ENCODE assay signal across 13 cellular contexts in the genomic region with DNA sequence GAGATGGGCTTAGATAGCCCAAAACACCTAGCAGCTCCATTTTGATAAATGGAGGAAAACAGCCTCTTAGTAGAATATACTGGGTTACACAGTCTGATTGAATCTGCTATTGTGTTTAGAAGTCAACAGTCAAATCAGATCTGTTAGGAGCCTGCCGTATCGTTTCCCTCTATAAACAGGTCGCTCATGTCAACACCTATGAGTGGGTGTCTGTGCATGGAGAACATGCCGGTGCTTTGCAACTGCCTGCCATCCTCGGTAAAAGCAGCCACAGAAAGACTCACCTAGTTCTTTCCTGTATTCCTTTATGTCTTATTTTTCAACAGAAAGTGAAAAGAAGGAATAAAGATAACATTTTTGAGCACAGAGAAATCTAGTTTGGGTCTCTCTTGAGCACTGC.
A peak's percentile ranks its signal among the peaks of the same experiment; 100 is the strongest.
DNase-seq lines count a peak whose midpoint lies in the region; ATAC-seq and TF ChIP-seq lines count a peak whose summit lies in the region.
"Had no signal": no experiment of that assay in that cellular context is flagged by ENCODE, and none has a peak within 500 bp of the region (broad histone marks: within the 10 kb centered on the region; RNA-seq: fewer than 3 reads in every experiment).

No MANE protein-coding gene starts in this region.

- H3K4me1 ChIP-seq in right cardiac atrium (ENCODE audit: control insufficient read depth, insufficient read depth, low read length) = peaks cover 18% of the 10 kb centered on the region
- peaks cover 0 to 51% (median 24%) of the 10 kb centered on the region in 4 donors for H3K4me1 ChIP-seq in tibial nerve

- CTCF ChIA-PET in activated naive CD4-positive, alpha-beta T cell treated with anti-CD3 and anti-CD28 coated beads for 36 hours (lab: Charles Lee) = interaction anchor here (0.8 to 2.8 kb wide), 6 partner anchors 11 to 143 kb away, joined by 3 to 7 read pairs (median 4); no protein-coding TSS in a partner anchor

- H3K27ac Mint-ChIP-seq in activated naive CD4-positive, alpha-beta T cell treated with anti-CD3 and anti-CD28 coated beads for 36 hours = peak overlapping the region; percentile 92
- H3K27ac Mint-ChIP-seq in activated T-helper 1 cell treated with anti-CD3 and anti-CD28 coated beads, Interleukin-12 subunit alpha, Interleukin-12 subunit beta, Interleukin-2, Interleukin-4 antibody, amounts not matched to agents 30 ng/mL and 10 ng/mL and 1 ng/mL, durations not matched to agents 14 hours and 24 hours and 36 hours = peak overlapping the region; percentile 83
- H3K27ac Mint-ChIP-seq in stimulated activated naive CD8-positive, alpha-beta T cell treated with anti-CD3 and anti-CD28 coated beads, Interleukin-15, amount 100 ng/mL, for 72 hours = peak overlapping the region; percentile 56 to 86

- peaks cover 0 to 66% (median 12%) of the 10 kb centered on the region in 3 donors for H3K36me3 ChIP-seq in tibial nerve

- H3K27ac ChIP-seq in right cardiac atrium (ENCODE audit: low read length) = no peak overlapping the region
- H3K27ac ChIP-seq in tibial nerve = no peak overlapping the region
- H3K27ac ChIP-seq: lower lobe of right lung had no signal

- peak; percentile 40 to 73 for ATAC-seq in right cardiac atrium
- no peak for ATAC-seq in stimulated activated naive CD8-positive, alpha-beta T cell treated with anti-CD3 and anti-CD28 coated beads, Interleukin-15, amount 100 ng/mL, for 72 hours
- ATAC-seq: lower lobe of right lung had no signal

- peak overlapping the region; percentile 39 for H3K4me3 Mint-ChIP-seq in activated naive CD4-positive, alpha-beta T cell treated with anti-CD3 and anti-CD28 coated beads for 36 hours
- peak overlapping the region; percentile 32 for H3K4me3 Mint-ChIP-seq in activated T-helper 1 cell treated with anti-CD3 and anti-CD28 coated beads, Interleukin-12 subunit alpha, Interleukin-12 subunit beta, Interleukin-2, Interleukin-4 antibody, amounts not matched to agents 30 ng/mL and 10 ng/mL and 1 ng/mL, durations not matched to agents 14 hours and 24 hours and 36 hours
- H3K4me3 Mint-ChIP-seq in stimulated activated naive CD8-positive, alpha-beta T cell treated with anti-CD3 and anti-CD28 coated beads, Interleukin-15, amount 100 ng/mL, for 72 hours = peak overlapping the region; percentile 51 to 81

- peak; percentile 55 for DNase-seq in activated naive CD4-positive, alpha-beta T cell treated with anti-CD3 and anti-CD28 coated beads for 36 hours
- no peak for DNase-seq in activated naive CD4-positive, alpha-beta T cell treated with anti-CD3 and anti-CD28 coated beads, Interleukin-2, amount 50 U/mL, for 16 hours
- DNase-seq in activated T-helper 1 cell treated with anti-CD3 and anti-CD28 coated beads, Interleukin-12 subunit alpha, Interleukin-12 subunit beta, Interleukin-2, Interleukin-4 antibody, amounts not matched to agents 30 ng/mL and 10 ng/mL and 1 ng/mL, durations not matched to agents 14 hours and 24 hours and 36 hours (ENCODE audit: low spot score) = no peak
- DNase-seq in right cardiac atrium (no peak), tibial nerve (ENCODE audit: low spot score in 2 of 2) (no peak)
- no peak for DNase-seq in stimulated activated naive CD8-positive, alpha-beta T cell treated with anti-CD3 and anti-CD28 coated beads, Interleukin-15, amount 100 ng/mL, for 72 hours
- no peak for DNase-seq in stimulated activated CD4-positive, alpha-beta T cell treated with anti-CD3 and anti-CD28 coated beads, Interleukin-12 subunit alpha, Interleukin-12 subunit beta, amount 100 ng/mL, for 4 hours
- no peak for DNase-seq in stimulated activated CD4-positive, alpha-beta T cell treated with anti-CD3 and anti-CD28 coated beads, Interleukin-2, amount 100 ng/mL, for 24 hours
- DNase-seq: activated gamma-delta T cell, esophagus squamous epithelium, hypothalamus, lower lobe of right lung, NCI-H2171 had no signal

- TF ChIP-seq POLR2A in tibial nerve (IDR thresholded peaks at IDR 0.05) = no peak

- H3K36me3 Mint-ChIP-seq in activated naive CD4-positive, alpha-beta T cell treated with anti-CD3 and anti-CD28 coated beads for 36 hours (ENCODE audit: low read depth) = peaks cover 92% of the 10 kb centered on the region
- H3K36me3 Mint-ChIP-seq in activated T-helper 1 cell treated with anti-CD3 and anti-CD28 coated beads, Interleukin-12 subunit alpha, Interleukin-12 subunit beta, Interleukin-2, Interleukin-4 antibody, amounts not matched to agents 30 ng/mL and 10 ng/mL and 1 ng/mL, durations not matched to agents 14 hours and 24 hours and 36 hours (ENCODE audit: low read depth) = peaks cover 89% of the 10 kb centered on the region

- no peak overlapping the region for H3K4me3 ChIP-seq in right cardiac atrium (ENCODE audit: low read length)
- no peak overlapping the region for H3K4me3 ChIP-seq in tibial nerve
- H3K4me3 ChIP-seq: esophagus squamous epithelium, lower lobe of right lung had no signal

- no peak for TF ChIP-seq EP300 in tibial nerve (IDR thresholded peaks at IDR 0.05)

- H3K27me3 Mint-ChIP-seq in activated naive CD4-positive, alpha-beta T cell treated with anti-CD3 and anti-CD28 coated beads for 36 hours (ENCODE audit: low read depth) = no peaks in the 10 kb centered on the region
- H3K27me3 Mint-ChIP-seq in activated T-helper 1 cell treated with anti-CD3 and anti-CD28 coated beads, Interleukin-12 subunit alpha, Interleukin-12 subunit beta, Interleukin-2, Interleukin-4 antibody, amounts not matched to agents 30 ng/mL and 10 ng/mL and 1 ng/mL, durations not matched to agents 14 hours and 24 hours and 36 hours (ENCODE audit: insufficient read depth) = no peaks in the 10 kb centered on the region
- no peaks in the 10 kb centered on the region for H3K27me3 Mint-ChIP-seq in stimulated activated naive CD8-positive, alpha-beta T cell treated with anti-CD3 and anti-CD28 coated beads, Interleukin-15, amount 100 ng/mL, for 72 hours

- peaks cover 94% of the 10 kb centered on the region for H3K4me1 Mint-ChIP-seq in activated naive CD4-positive, alpha-beta T cell treated with anti-CD3 and anti-CD28 coated beads for 36 hours (ENCODE audit: low read depth)
- H3K4me1 Mint-ChIP-seq in activated T-helper 1 cell treated with anti-CD3 and anti-CD28 coated beads, Interleukin-12 subunit alpha, Interleukin-12 subunit beta, Interleukin-2, Interleukin-4 antibody, amounts not matched to agents 30 ng/mL and 10 ng/mL and 1 ng/mL, durations not matched to agents 14 hours and 24 hours and 36 hours (ENCODE audit: low read depth) = peaks cover 95% of the 10 kb centered on the region
- peaks cover 95% of the 10 kb centered on the region for H3K4me1 Mint-ChIP-seq in stimulated activated naive CD8-positive, alpha-beta T cell treated with anti-CD3 and anti-CD28 coated beads, Interleukin-15, amount 100 ng/mL, for 72 hours

- no peaks in the 10 kb centered on the region for H3K9me3 ChIP-seq in right cardiac atrium (ENCODE audit: control insufficient read depth, low read length)
- H3K9me3 ChIP-seq in tibial nerve = no peaks in the 10 kb centered on the region
- H3K9me3 ChIP-seq: esophagus squamous epithelium, lower lobe of right lung had no signal

- WGBS in right cardiac atrium = 36% methylated on average over 5 of the region's 5 CpGs
- 77 to 81% methylated on average over 5 of the region's 5 CpGs for WGBS in tibial nerve, 2 donors

- no peaks in the 10 kb centered on the region for H3K9me3 Mint-ChIP-seq in activated naive CD4-positive, alpha-beta T cell treated with anti-CD3 and anti-CD28 coated beads for 36 hours
- no peaks in the 10 kb centered on the region for H3K9me3 Mint-ChIP-seq in activated T-helper 1 cell treated with anti-CD3 and anti-CD28 coated beads, Interleukin-12 subunit alpha, Interleukin-12 subunit beta, Interleukin-2, Interleukin-4 antibody, amounts not matched to agents 30 ng/mL and 10 ng/mL and 1 ng/mL, durations not matched to agents 14 hours and 24 hours and 36 hours
- no peaks in the 10 kb centered on the region for H3K9me3 Mint-ChIP-seq in stimulated activated naive CD8-positive, alpha-beta T cell treated with anti-CD3 and anti-CD28 coated beads, Interleukin-15, amount 100 ng/mL, for 72 hours

- H3K27me3 ChIP-seq in right cardiac atrium (ENCODE audit: control insufficient read depth, insufficient read depth) = no peaks in the 10 kb centered on the region
- H3K27me3 ChIP-seq in tibial nerve = no peaks in the 10 kb centered on the region
- H3K27me3 ChIP-seq: esophagus squamous epithelium had no signal

- no peak for TF ChIP-seq CTCF in tibial nerve (IDR thresholded peaks at IDR 0.05)

- intact Hi-C loops in activated naive CD4-positive, alpha-beta T cell treated with anti-CD3 and anti-CD28 coated beads for 36 hours (cut with micrococcal nuclease) = no loop called here
- intact Hi-C loops in activated T-helper 1 cell treated with anti-CD3 and anti-CD28 coated beads, Interleukin-12 subunit alpha, Interleukin-12 subunit beta, Interleukin-2, Interleukin-4 antibody, amounts not matched to agents 30 ng/mL and 10 ng/mL and 1 ng/mL, durations not matched to agents 14 hours and 24 hours and 36 hours (cut with micrococcal nuclease) = loop anchor here (1.0 to 2.0 kb wide), 2 partner anchors 11 to 15 kb away; no protein-coding TSS in a partner anchor
- intact Hi-C loops in right cardiac atrium (cut with DNase I) = no loop called here
